1 cellular context compared by ENCODE assay signal in the genomic region with DNA sequence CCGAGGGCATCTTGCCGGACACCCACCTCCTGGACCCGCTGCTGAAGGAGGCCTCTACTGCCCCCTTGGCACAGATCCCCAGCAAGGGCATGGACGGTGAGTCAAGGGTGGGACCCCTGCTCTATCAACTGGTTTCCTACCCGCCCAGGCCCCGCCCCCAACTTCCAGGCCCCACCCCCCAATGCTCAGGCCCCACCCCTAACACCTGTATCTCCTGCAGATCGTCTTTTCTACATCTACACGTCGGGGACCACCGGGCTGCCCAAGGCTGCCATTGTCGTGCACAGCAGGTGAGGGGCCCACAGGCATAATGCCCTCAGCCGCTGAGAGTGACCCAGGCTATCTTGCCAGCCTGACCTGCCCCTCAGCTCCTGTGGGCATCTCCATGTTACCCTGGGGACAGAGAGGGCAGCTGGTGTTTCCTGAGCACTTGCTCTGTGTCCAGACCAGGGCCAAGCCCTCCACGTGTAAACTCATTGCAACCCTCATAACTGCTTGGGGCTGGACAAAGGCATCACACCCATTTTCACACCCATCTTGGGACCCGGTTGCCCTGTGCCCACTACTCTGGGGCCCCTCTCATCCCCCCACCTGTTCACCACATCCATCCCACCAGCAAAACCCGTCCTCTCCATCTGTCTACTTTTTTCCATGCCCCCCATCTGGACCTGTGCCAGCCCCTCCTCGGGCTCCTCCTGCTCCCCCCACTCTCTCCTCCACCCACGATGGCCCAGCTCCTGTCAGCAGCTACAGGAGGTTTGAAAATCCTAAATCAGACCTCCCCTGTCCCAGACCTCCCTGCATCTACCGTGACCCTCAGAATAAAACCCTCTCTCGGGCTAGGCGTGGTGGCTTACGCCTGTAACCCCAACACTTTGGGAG.
TF ChIP-seq lines count a peak whose summit lies in the region.

No MANE protein-coding gene starts in this region.

TF ChIP-seq in GM23338, 12 proteins besides CTCF, POLR2A, EP300 and RAD21:
- TF ChIP-seq NANOG (IDR thresholded peaks at IDR 0.05; ENCODE audit: borderline replicate concordance) = no peak
